9 cellular contexts compared by ENCODE assay signal in the genomic region with DNA sequence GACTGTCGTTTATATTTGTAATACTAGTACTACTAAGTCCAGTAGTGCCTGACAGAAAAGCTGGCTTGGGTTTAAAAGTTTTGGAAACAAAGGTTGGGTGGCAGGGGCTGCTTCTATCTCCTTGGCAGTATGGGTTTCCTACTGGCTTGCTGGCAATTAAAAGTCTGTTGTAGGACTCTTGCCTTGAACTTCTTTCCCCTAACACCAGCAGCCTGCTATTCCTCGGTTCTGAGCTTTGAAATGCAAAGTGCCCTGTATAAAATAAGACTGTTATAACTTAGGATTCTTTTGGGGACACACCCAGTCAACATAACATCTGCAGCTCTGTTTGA. TPM values are rescaled to one million over a fixed set of nuclear protein-coding genes. Genes with fewer than 3 reads are reported as not detected.
DNase-seq lines count a peak whose midpoint lies in the region; ATAC-seq and TF ChIP-seq lines count a peak whose summit lies in the region.
"Had no signal": no experiment of that assay in that cellular context is flagged by ENCODE, and none has a peak within 500 bp of the region (broad histone marks: within the 10 kb centered on the region; RNA-seq: fewer than 3 reads in every experiment).

No MANE protein-coding gene starts in this region.

- in situ Hi-C loops in GM13977 (cut with MboI; ENCODE audit: low pct_unique_long_range_greater_than_20kb, low sequenced_read_pairs, unreplicated experiment) = no loop called here

- H3K27me3 Mint-ChIP-seq in Calu3 (ENCODE audit: unreplicated experiment) (no peaks in the 10 kb centered on the region), endodermal cell (ENCODE audit: insufficient read depth) (no peaks in the 10 kb centered on the region)

- ATAC-seq in HG03342 (IDR thresholded peaks at IDR 0.05; ENCODE audit: unreplicated experiment) = no peak

- H3K4me3 ChIP-seq in OCI-LY3 (ENCODE audit: low read length) (peak overlapping the region; percentile 84), endodermal cell (ENCODE audit: low read length) (peak overlapping the region; percentile 94), osteoblast (ENCODE audit: insufficient read depth, low read length) (peak overlapping the region; percentile 91)

- H3K79me2 ChIP-seq in OCI-LY3 (ENCODE audit: low read length) (peaks cover 60% of the 10 kb centered on the region), osteoblast (ENCODE audit: insufficient read depth, low read length) (peaks cover 56% of the 10 kb centered on the region)

- H3K36me3 ChIP-seq in OCI-LY3 (replicated peaks; ENCODE audit: low read depth, low read length) = no peaks in the 10 kb centered on the region
- no peaks in the 10 kb centered on the region for H3K36me3 ChIP-seq in endodermal cell (ENCODE audit: control insufficient read depth, insufficient read depth, low read length)
- H3K36me3 ChIP-seq in osteoblast (ENCODE audit: insufficient read depth, low read length) = no peaks in the 10 kb centered on the region

- H2AFZ ChIP-seq in OCI-LY3 (ENCODE audit: low read depth, low read length) (no peak overlapping the region), osteoblast (ENCODE audit: low read length) (peak overlapping the region; percentile 78)

- no peaks in the 10 kb centered on the region for H3K9me3 Mint-ChIP-seq in Calu3 (ENCODE audit: low read depth, unreplicated experiment)
- H3K9me3 Mint-ChIP-seq in endodermal cell = peaks cover 1% of the 10 kb centered on the region

- TSS peak; percentile 57 for BruUV-seq in Calu3 (replicated peaks; lab: Mats Ljungman, UMichigan)

- no peaks in the 10 kb centered on the region for H3K27me3 ChIP-seq in OCI-LY3 (ENCODE audit: low read depth, low read length)
- H3K27me3 ChIP-seq in endodermal cell (ENCODE audit: control insufficient read depth, insufficient read depth, low read length, poor library complexity, severe bottlenecking) = no peaks in the 10 kb centered on the region
- no peaks in the 10 kb centered on the region for H3K27me3 ChIP-seq in osteoblast (ENCODE audit: insufficient read depth, low read length)

- WGBS in endodermal cell (ENCODE audit: insufficient coverage in 1 of 2, insufficient read length in 1 of 2), 2 experiments = 51 to 54% methylated on average over 2 of the region's 2 CpGs

- peaks cover 34% of the 10 kb centered on the region for H3K4me1 Mint-ChIP-seq in Calu3 (ENCODE audit: low read depth, unreplicated experiment)
- peaks cover 43% of the 10 kb centered on the region for H3K4me1 Mint-ChIP-seq in endodermal cell

- H3K27ac ChIP-seq in OCI-LY3 (ENCODE audit: low read length) = no peak overlapping the region
- no peak overlapping the region for H3K27ac ChIP-seq in endodermal cell (ENCODE audit: low read depth, low read length)
- peak overlapping the region; percentile 59 for H3K27ac ChIP-seq in osteoblast (ENCODE audit: low read depth, low read length)

- no peak for DNase-seq in Calu3
- no peak for DNase-seq in endodermal cell
- no peak for DNase-seq in osteoblast (ENCODE audit: insufficient read length, low spot score, missing footprints)
- no peak for DNase-seq in NCI-H146 (lab: John Stamatoyannopoulos, UW)
- DNase-seq in GM13977 (ENCODE audit: low spot score) = no peak
- DNase-seq in foreskin melanocyte = no peak

- H3K4me1 ChIP-seq in OCI-LY3 (ENCODE audit: low read length) = peaks cover 33% of the 10 kb centered on the region
- peaks cover 12% of the 10 kb centered on the region for H3K4me1 ChIP-seq in endodermal cell (ENCODE audit: control insufficient read depth, insufficient read depth, low read length)
- H3K4me1 ChIP-seq in osteoblast (ENCODE audit: insufficient read depth, low read length) = peaks cover 35% of the 10 kb centered on the region

- peak overlapping the region; percentile 75 for H3K9ac ChIP-seq in OCI-LY3 (ENCODE audit: low read length)
- H3K9ac ChIP-seq in endodermal cell (ENCODE audit: extremely low read depth, low read length, poor library complexity, severe bottlenecking) = peak overlapping the region; percentile 79

- no peaks in the 10 kb centered on the region for H3K9me3 ChIP-seq in OCI-LY3 (ENCODE audit: insufficient read depth, low read length)
- no peaks in the 10 kb centered on the region for H3K9me3 ChIP-seq in endodermal cell (ENCODE audit: control insufficient read depth, low read length)
- H3K9me3 ChIP-seq in osteoblast (ENCODE audit: low read depth, low read length) = no peaks in the 10 kb centered on the region

- H4K20me1 ChIP-seq in OCI-LY3 (ENCODE audit: insufficient read depth, low read length) (peaks cover 34% of the 10 kb centered on the region), osteoblast (ENCODE audit: insufficient read depth, low read length) (no peaks in the 10 kb centered on the region)

- peaks cover 22% of the 10 kb centered on the region for H3K36me3 Mint-ChIP-seq in Calu3 (ENCODE audit: insufficient read depth, unreplicated experiment)
- peaks cover 9% of the 10 kb centered on the region for H3K36me3 Mint-ChIP-seq in endodermal cell (ENCODE audit: low read depth)

- intact Hi-C loops in Calu3 (cut with micrococcal nuclease; ENCODE audit: unreplicated experiment) = no loop called here

- H3K4me3 Mint-ChIP-seq in Calu3 (ENCODE audit: low read depth, unreplicated experiment) (peak overlapping the region; percentile 89), endodermal cell (peak overlapping the region; percentile 79)

- no peak for TF ChIP-seq CTCF in Calu3 (IDR thresholded peaks at IDR 0.05; ENCODE audit: unreplicated experiment)
- no peak for TF ChIP-seq CTCF in OCI-LY3 (IDR thresholded peaks at IDR 0.05; ENCODE audit: low read depth, low read length)
- TF ChIP-seq CTCF in endodermal cell (conservative IDR thresholded peaks at IDR 0.05) = no peak
- TF ChIP-seq CTCF in osteoblast (IDR thresholded peaks at IDR 0.05; ENCODE audit: extremely low read depth, low read depth, low read length) = no peak
- TF ChIP-seq CTCF in GM13977 (IDR thresholded peaks at IDR 0.05; ENCODE audit: extremely low read depth, insufficient read depth, missing control alignments) = no peak

- CTCF ChIA-PET in Calu3 (lab: Charles Lee) = no interaction called here

- H3K4me2 ChIP-seq in OCI-LY3 (ENCODE audit: low read length) (peak overlapping the region; percentile 92), osteoblast (ENCODE audit: insufficient read depth, low read length) (peak overlapping the region; percentile 87)

- H3K27ac Mint-ChIP-seq in Calu3 (ENCODE audit: unreplicated experiment) = peak overlapping the region; percentile 73
- no peak overlapping the region for H3K27ac Mint-ChIP-seq in endodermal cell

RNA-seq across cellular contexts. Expression of gene RNF169, which starts 1.3 kb away (rescaled TPM):
- total RNA-seq in Calu3 (2022) (20.7 and 22.5 TPM in 2 replicates), endodermal cell (10 to 100 TPM; 18.3 to 23.6 TPM), osteoblast (32.6 and 32.7 TPM in 2 replicates)
- 12.1 TPM for polyA plus RNA-seq in endodermal cell (2013, experiment 1 of 2)
- 13.4 TPM for polyA plus RNA-seq in endodermal cell (2013, experiment 2 of 2)

RNA-seq across cellular contexts. Expression of gene CHRDL2, which starts 18.7 kb away (rescaled TPM):
- total RNA-seq in Calu3 (2022) = not detected in 2 replicates
- total RNA-seq in endodermal cell = 1 to 10 TPM in 1 of 2 donors, under 1 TPM in 1; 0.44 to 1.2 TPM
- 0.53 TPM for polyA plus RNA-seq in endodermal cell (2013, experiment 1 of 2)
- 0.33 TPM for polyA plus RNA-seq in endodermal cell (2013, experiment 2 of 2)
- under 0.01 TPM in 1 of 2 replicates, not detected in the other for total RNA-seq in osteoblast
- total RNA-seq: subcutaneous adipose tissue had no signal
